In genomic region chr10:96470108-96470743, GRCh38 we compare ENCODE assay signal across 8 cellular contexts.
A peak's percentile ranks its signal among the peaks of the same experiment; 100 is the strongest.
DNase-seq lines count a peak whose midpoint lies in the region; ATAC-seq and TF ChIP-seq lines count a peak whose summit lies in the region.

No MANE protein-coding gene starts in this region.

- peak; percentile 36 for DNase-seq in EL
- peak; percentile 59 for DNase-seq in ecto neural progenitor cell (ENCODE audit: low spot score)
- DNase-seq in medulla oblongata (ENCODE audit: extremely low spot score), result peak; percentile 84

- peak; percentile 64 for ATAC-seq in HG02759 (IDR thresholded peaks at IDR 0.05; ENCODE audit: unreplicated experiment)
- ATAC-seq in SK-N-SH treated with all-trans-retinoic acid at 6 μM for 48 hours, result peak; percentile 90
- no peak for ATAC-seq in GM19455 (IDR thresholded peaks at IDR 0.05; ENCODE audit: unreplicated experiment)
- ATAC-seq in HG03460 (IDR thresholded peaks at IDR 0.05; ENCODE audit: unreplicated experiment), result no peak
- ATAC-seq in GM18511 (IDR thresholded peaks at IDR 0.05; ENCODE audit: unreplicated experiment), result no peak

TF ChIP-seq in SK-N-SH treated with all-trans-retinoic acid at 6 μM for 48 hours, 23 proteins besides CTCF, POLR2A, EP300 and RAD21:
- TF ChIP-seq TOX (CRISPR knock-in tag; IDR thresholded peaks at IDR 0.05; ENCODE audit: borderline replicate concordance), result no peak
- no peak for TF ChIP-seq PATZ1 (CRISPR knock-in tag; IDR thresholded peaks at IDR 0.05; ENCODE audit: borderline replicate concordance)
- no peak for TF ChIP-seq ZNF70 (CRISPR knock-in tag; IDR thresholded peaks at IDR 0.05)
- TF ChIP-seq, protein P1, sequence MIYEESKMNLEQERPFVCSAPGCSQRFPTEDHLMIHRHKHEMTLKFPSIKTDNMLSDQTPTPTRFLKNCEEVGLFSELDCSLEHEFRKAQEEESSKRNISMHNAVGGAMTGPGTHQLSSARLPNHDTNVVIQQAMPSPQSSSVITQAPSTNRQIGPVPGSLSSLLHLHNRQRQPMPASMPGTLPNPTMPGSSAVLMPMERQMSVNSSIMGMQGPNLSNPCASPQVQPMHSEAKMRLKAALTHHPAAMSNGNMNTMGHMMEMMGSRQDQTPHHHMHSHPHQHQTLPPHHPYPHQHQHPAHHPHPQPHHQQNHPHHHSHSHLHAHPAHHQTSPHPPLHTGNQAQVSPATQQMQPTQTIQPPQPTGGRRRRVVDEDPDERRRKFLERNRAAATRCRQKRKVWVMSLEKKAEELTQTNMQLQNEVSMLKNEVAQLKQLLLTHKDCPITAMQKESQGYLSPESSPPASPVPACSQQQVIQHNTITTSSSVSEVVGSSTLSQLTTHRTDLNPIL (CRISPR knock-in tag; IDR thresholded peaks at IDR 0.05; ENCODE audit: low read depth), result no peak
- TF ChIP-seq, protein P2, sequence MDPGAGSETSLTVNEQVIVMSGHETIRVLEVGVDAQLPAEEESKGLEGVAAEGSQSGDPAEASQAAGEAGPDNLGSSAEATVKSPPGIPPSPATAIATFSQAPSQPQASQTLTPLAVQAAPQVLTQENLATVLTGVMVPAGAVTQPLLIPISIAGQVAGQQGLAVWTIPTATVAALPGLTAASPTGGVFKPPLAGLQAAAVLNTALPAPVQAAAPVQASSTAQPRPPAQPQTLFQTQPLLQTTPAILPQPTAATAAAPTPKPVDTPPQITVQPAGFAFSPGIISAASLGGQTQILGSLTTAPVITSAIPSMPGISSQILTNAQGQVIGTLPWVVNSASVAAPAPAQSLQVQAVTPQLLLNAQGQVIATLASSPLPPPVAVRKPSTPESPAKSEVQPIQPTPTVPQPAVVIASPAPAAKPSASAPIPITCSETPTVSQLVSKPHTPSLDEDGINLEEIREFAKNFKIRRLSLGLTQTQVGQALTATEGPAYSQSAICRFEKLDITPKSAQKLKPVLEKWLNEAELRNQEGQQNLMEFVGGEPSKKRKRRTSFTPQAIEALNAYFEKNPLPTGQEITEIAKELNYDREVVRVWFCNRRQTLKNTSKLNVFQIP (CRISPR knock-in tag; IDR thresholded peaks at IDR 0.05; ENCODE audit: borderline replicate concordance, low read depth), result no peak
- no peak for TF ChIP-seq ZFP30 (CRISPR knock-in tag; IDR thresholded peaks at IDR 0.05)
- TF ChIP-seq PPARA (CRISPR knock-in tag; IDR thresholded peaks at IDR 0.05; ENCODE audit: borderline replicate concordance), result no peak
- no peak for TF ChIP-seq OSR1 (CRISPR knock-in tag; IDR thresholded peaks at IDR 0.05)
- no peak for TF ChIP-seq SNAI2 (CRISPR knock-in tag; IDR thresholded peaks at IDR 0.05)
- no peak for TF ChIP-seq CSRNP3 (CRISPR knock-in tag; IDR thresholded peaks at IDR 0.05)
- TF ChIP-seq RARB (CRISPR knock-in tag; IDR thresholded peaks at IDR 0.05), result no peak
- no peak for TF ChIP-seq ZFP3 (CRISPR knock-in tag; IDR thresholded peaks at IDR 0.05)
- TF ChIP-seq ZC3H10 (CRISPR knock-in tag; IDR thresholded peaks at IDR 0.05), result no peak
- no peak for TF ChIP-seq BACH2 (CRISPR knock-in tag; IDR thresholded peaks at IDR 0.05; ENCODE audit: borderline replicate concordance)
- no peak for TF ChIP-seq GLIS3 (CRISPR knock-in tag; IDR thresholded peaks at IDR 0.05)
- no peak for TF ChIP-seq ESRRG (CRISPR knock-in tag; IDR thresholded peaks at IDR 0.05)
- TF ChIP-seq TCF4 (CRISPR knock-in tag; IDR thresholded peaks at IDR 0.05; ENCODE audit: borderline replicate concordance), result no peak
- no peak for TF ChIP-seq TSHZ2 (CRISPR knock-in tag; IDR thresholded peaks at IDR 0.05)
- no peak for TF ChIP-seq ARNTL (CRISPR knock-in tag; IDR thresholded peaks at IDR 0.05; ENCODE audit: borderline replicate concordance, low read depth)
- no peak for TF ChIP-seq CSDC2 (CRISPR knock-in tag; IDR thresholded peaks at IDR 0.05)

Comparison
In these comparisons a context has a peak if more than half of its experiments do, and no peak if none do; other contexts are left out.
1. ATAC-seq: peak in HG02759 (single experiment) and SK-N-SH treated with all-trans-retinoic acid at 6 μM for 48 hours (single experiment); none in GM19455 (single experiment), HG03460 (single experiment) and GM18511 (single experiment).
2. Peak in every context shown above with its lines, with median percentiles within 50 percentile points of each other: DNase-seq.